In genomic region chr10:91369978-91370589, GRCh38 we compare ENCODE assay signal across 7 cellular contexts. TPM values are rescaled to one million over a fixed set of nuclear protein-coding genes. Genes with fewer than 3 reads are reported as not detected.
A peak's percentile ranks its signal among the peaks of the same experiment; 100 is the strongest.
DNase-seq lines count a peak whose midpoint lies in the region; TF ChIP-seq lines count a peak whose summit lies in the region.
"Not testable (repeated sequence)": the region's sequence is repeated elsewhere in the genome, so short reads cannot be mapped to it uniquely, and the experiment has no call there.

No MANE protein-coding gene starts in this region.

- not testable (repeated sequence) for H3K9me2 ChIP-seq in DOHH2 (replicated peaks; ENCODE audit: control insufficient read depth, low read length); SU-DHL-6 (replicated peaks; ENCODE audit: insufficient read depth, low read length)

- H3K27me3 Mint-ChIP-seq in HFFc6 (ENCODE audit: insufficient read depth), result peaks cover 10% of the 10 kb centered on the region

- H3K79me1 ChIP-seq in mesendoderm (ENCODE audit: low read length), result not testable (repeated sequence)

- H2BK15ac ChIP-seq in mesendoderm (replicated peaks; ENCODE audit: low read depth), result not testable (repeated sequence)

- H3K4me2 ChIP-seq in DOHH2 (ENCODE audit: low read length); SU-DHL-6 (ENCODE audit: low read depth, low read length, poor library complexity, severe bottlenecking); mesendoderm (ENCODE audit: low read length): not testable (repeated sequence)

- not testable (repeated sequence) for H3K23ac ChIP-seq in mesendoderm (ENCODE audit: low read length)

- not testable (repeated sequence) for H3K9me3 ChIP-seq in DOHH2 (ENCODE audit: control insufficient read depth, insufficient read depth, low read length); SU-DHL-6 (ENCODE audit: insufficient read depth, low read length)

- peaks cover 13% of the 10 kb centered on the region for H3K9me3 Mint-ChIP-seq in HFFc6

- H2BK5ac ChIP-seq in mesendoderm (ENCODE audit: low read length), result not testable (repeated sequence)

- not testable (repeated sequence) for H3K27ac ChIP-seq in DOHH2 (ENCODE audit: low read depth, low read length); SU-DHL-6 (ENCODE audit: low read depth, low read length); mesendoderm (ENCODE audit: low read depth, low read length)

- H3K9ac ChIP-seq in SU-DHL-6 (ENCODE audit: low read length); mesendoderm (ENCODE audit: low read length): not testable (repeated sequence)

- not testable (repeated sequence) for H3K27ac Mint-ChIP-seq in HFFc6

- peak; percentile 28 for TF ChIP-seq CTCF in DOHH2 (IDR thresholded peaks at IDR 0.05; ENCODE audit: low read depth, low read length, poor library complexity, severe bottlenecking)
- TF ChIP-seq CTCF in HFFc6 (IDR thresholded peaks at IDR 0.05), result peak; percentile 78
- TF ChIP-seq CTCF in SU-DHL-6 (IDR thresholded peaks at IDR 0.05; ENCODE audit: insufficient read depth, low read length, poor library complexity, severe bottlenecking), result peak; percentile 14
- peak; percentile 73 for TF ChIP-seq CTCF in choroid plexus epithelial cell (conservative IDR thresholded peaks at IDR 0.05; ENCODE audit: low read depth, low read length)

- peaks cover 14% of the 10 kb centered on the region for H3K27me3 ChIP-seq in DOHH2 (ENCODE audit: control insufficient read depth, low read length)
- H3K27me3 ChIP-seq in SU-DHL-6 (ENCODE audit: low read length); mesendoderm (ENCODE audit: insufficient read depth, low read length, poor library complexity): not testable (repeated sequence)

- H2AK5ac ChIP-seq in mesendoderm (ENCODE audit: low read length), result not testable (repeated sequence)

- not testable (repeated sequence) for H3K4me1 ChIP-seq in DOHH2 (ENCODE audit: control insufficient read depth, low read length); mesendoderm (ENCODE audit: control insufficient read depth, low read depth, low read length)

- not testable (repeated sequence) for H3K4me3 ChIP-seq in DOHH2 (ENCODE audit: low read length); SU-DHL-6 (ENCODE audit: insufficient read depth, low read length, poor library complexity, severe bottlenecking); choroid plexus epithelial cell (ENCODE audit: low read depth, low read length); mesendoderm (ENCODE audit: low read length)

- H3K18ac ChIP-seq in mesendoderm (ENCODE audit: low read length), result not testable (repeated sequence)

- H4K20me1 ChIP-seq in DOHH2 (ENCODE audit: control insufficient read depth, insufficient read depth, low read depth, low read length); SU-DHL-6 (ENCODE audit: low read depth, low read length): not testable (repeated sequence)

- not testable (repeated sequence) for H3K4me3 Mint-ChIP-seq in HFFc6

- H3K36me3 Mint-ChIP-seq in HFFc6 (ENCODE audit: low read depth), result peaks cover 12% of the 10 kb centered on the region

- H3K79me2 ChIP-seq in DOHH2 (ENCODE audit: control insufficient read depth, low read length); SU-DHL-6 (ENCODE audit: insufficient read depth, low read length); mesendoderm (ENCODE audit: control insufficient read depth, insufficient read depth, low read length): not testable (repeated sequence)

- DNase-seq in HFFc6, result peak; percentile 54
- peak; percentile 30 for DNase-seq in NCI-H146 treated with DMSO at 0.1 percent for 48 hours (lab: John Stamatoyannopoulos, UW; ENCODE audit: unreplicated experiment)
- DNase-seq in choroid plexus epithelial cell (ENCODE audit: low read depth), result peak; percentile 77
- peak; percentile 20 for DNase-seq in glomerular visceral epithelial cell (ENCODE audit: extremely low spot score)
- peak; percentile 38 for DNase-seq in mesendoderm

- H4K8ac ChIP-seq in mesendoderm (ENCODE audit: low read depth, low read length), result not testable (repeated sequence)

- H3F3A ChIP-seq in DOHH2 (ENCODE audit: control insufficient read depth, insufficient read depth); SU-DHL-6 (ENCODE audit: insufficient read depth): not testable (repeated sequence)

- not testable (repeated sequence) for H3K56ac ChIP-seq in mesendoderm (ENCODE audit: low read length)

- H3K4me1 Mint-ChIP-seq in HFFc6 (ENCODE audit: low read depth), result not testable (repeated sequence)

- no CpG with 5 or more reads among the region's 6 CpGs for WGBS in mesendoderm (ENCODE audit: extremely low coverage, insufficient coverage, low lambda C conversion rate)

- not testable (repeated sequence) for H2AFZ ChIP-seq in SU-DHL-6 (ENCODE audit: low read depth, low read length, severe bottlenecking)

- not testable (repeated sequence) for H3K4ac ChIP-seq in mesendoderm (ENCODE audit: low read depth, low read length)

- H4K5ac ChIP-seq in mesendoderm (ENCODE audit: low read length), result not testable (repeated sequence)

- H3K36me3 ChIP-seq in DOHH2 (ENCODE audit: control insufficient read depth, low read length); SU-DHL-6 (ENCODE audit: low read length); mesendoderm (ENCODE audit: control insufficient read depth, insufficient read depth, low read length): not testable (repeated sequence)

- H2BK120ac ChIP-seq in mesendoderm (ENCODE audit: low read depth, low read length), result not testable (repeated sequence)

RNA-seq across cellular contexts. Expression of gene HECTD2, which starts 40.1 kb away (rescaled TPM):
- total RNA-seq in HFFc6 (2021; fragmentation: NEBNext Ultra II Directional; extraction: Animal tissue kit (Norgen Biotek cat#: 25700)), result 1 to 10 TPM; 4.5 to 6.4 (median 4.9) TPM
- 14.8 TPM for polyA plus RNA-seq in mesendoderm (2013, experiment 1 of 2)
- 14.7 TPM for polyA plus RNA-seq in mesendoderm (2013, experiment 2 of 2)

Comparison
In these comparisons a context has a peak if more than half of its experiments do, and no peak if none do; other contexts are left out.
1. CTCF ChIP-seq: peak in every context shown above with its lines; median percentile 78 in HFFc6; 73 in choroid plexus epithelial cell; 28 in DOHH2; 14 in SU-DHL-6.
2. DNase-seq: peak in every context shown above with its lines; median percentile 77 in choroid plexus epithelial cell; 54 in HFFc6; 38 in mesendoderm; 30 in NCI-H146 treated with DMSO at 0.1 percent for 48 hours; 20 in glomerular visceral epithelial cell.